ENCODE assay signal across 8 cellular contexts in genomic region chr6:63573140-63573898, GRCh38.
DNase-seq lines count a peak whose midpoint lies in the region; ATAC-seq, FAIRE-seq and TF ChIP-seq lines count a peak whose summit lies in the region.

No MANE protein-coding gene starts in this region.

- H3K9me3 Mint-ChIP-seq in nephron progenitor cell, result peaks cover under 1% of the 10 kb centered on the region

- no peaks in the 10 kb centered on the region for H3K4me1 ChIP-seq in stomach smooth muscle (ENCODE audit: control insufficient read depth, insufficient read depth, low read length)

- H3K27ac Mint-ChIP-seq in nephron progenitor cell, result peak overlapping the region; percentile 99

- H3K4me3 ChIP-seq in stomach smooth muscle (ENCODE audit: low read length in 2 of 2), result peak overlapping the region; percentile 81 to 96

- no peak for FAIRE-seq in RCC 7860 (lab: Jason Lieb, UNC)

- H3K4me1 Mint-ChIP-seq in nephron progenitor cell, result peaks cover 44% of the 10 kb centered on the region

- peaks cover 9 to 17% of the 10 kb centered on the region in 2 donors for H3K36me3 ChIP-seq in stomach smooth muscle (ENCODE audit: control insufficient read depth in 2 of 2, insufficient read depth in 2 of 2, low read length in 2 of 2)

- H3K9me3 ChIP-seq in stomach smooth muscle (ENCODE audit: control insufficient read depth in 2 of 2, low read length in 2 of 2), result no peaks in the 10 kb centered on the region

- peak overlapping the region; percentile 97 for H3K4me3 Mint-ChIP-seq in nephron progenitor cell

- H3K36me3 Mint-ChIP-seq in nephron progenitor cell (ENCODE audit: low read depth), result peaks cover 14% of the 10 kb centered on the region

- DNase-seq in DMS53 (lab: John Stamatoyannopoulos, UW), result peak; percentile 92
- peak; percentile 21 for DNase-seq in HuH-7.5 (ENCODE audit: low spot score)
- peak; percentile 37 for DNase-seq in RCC 7860 (ENCODE audit: low spot score)
- peak; percentile 46 for DNase-seq in activated T-helper 9 cell treated with anti-CD3 and anti-CD28 coated beads, Interleukin-2, amount 50 U/mL, for 16 hours (ENCODE audit: low read depth)
- DNase-seq in fibroblast of the conjunctiva (ENCODE audit: low read depth), result peak; percentile 31
- DNase-seq in nephron progenitor cell, result peak; percentile 66

- no peaks in the 10 kb centered on the region for H3K27me3 ChIP-seq in stomach smooth muscle (ENCODE audit: control insufficient read depth in 1 of 2, insufficient read depth in 2 of 2, low read length in 2 of 2)

- no peak for TF ChIP-seq CTCF in nephron progenitor cell (IDR thresholded peaks at IDR 0.05)

- ATAC-seq in GM21515 (IDR thresholded peaks at IDR 0.05; ENCODE audit: unreplicated experiment), result peak; percentile 56

- peaks cover 6% of the 10 kb centered on the region for H3K27me3 Mint-ChIP-seq in nephron progenitor cell (ENCODE audit: low read depth, poor library complexity)

- H3K9ac ChIP-seq in stomach smooth muscle (ENCODE audit: low read length in 2 of 2), result peak overlapping the region; percentile 91 to 93

- peak overlapping the region; percentile 94 for H3K27ac ChIP-seq in stomach smooth muscle (ENCODE audit: low read length)

Comparison
In these comparisons a context has a peak if more than half of its experiments do, and no peak if none do; other contexts are left out.
1. Peak in every context shown above with its lines: DNase-seq, ATAC-seq, H3K4me3 ChIP-seq and H3K27ac ChIP-seq.
2. DNase-seq: peak in every context shown above with its lines; median percentile 92 in DMS53; 66 in nephron progenitor cell; 46 in activated T-helper 9 cell treated with anti-CD3 and anti-CD28 coated beads, Interleukin-2, amount 50 U/mL, for 16 hours; 37 in RCC 7860; 31 in fibroblast of the conjunctiva; 21 in HuH-7.5.